In genomic region chr11:128424867-128425285, GRCh38 we compare ENCODE assay signal across 1 cellular context.
A peak's percentile ranks its signal among the peaks of the same experiment; 100 is the strongest.
TF ChIP-seq lines count a peak whose summit lies in the region.

No MANE protein-coding gene starts in this region.

TF ChIP-seq in HepG2, 621 proteins besides CTCF, POLR2A, EP300 and RAD21 (continued from another document):
- TF ChIP-seq ZHX2 (IDR thresholded peaks at IDR 0.05; ENCODE audit: low read depth), result 0 out of 2 replicates have a peak, but pooled peaks have one; percentile 32
- TF ChIP-seq ZHX2 (CRISPR knock-in tag; IDR thresholded peaks at IDR 0.05; ENCODE audit: borderline replicate concordance), result no peak
- peak; percentile 31; the same call in 1 of the 2 replicates for TF ChIP-seq KDM2A (CRISPR knock-in tag; IDR thresholded peaks at IDR 0.05; ENCODE audit: borderline replicate concordance, low read depth)
- TF ChIP-seq HNRNPH1 (optimal IDR thresholded peaks at IDR 0.05; ENCODE audit: low read depth, low read length), result no peak
- peak; percentile 56 for TF ChIP-seq POLR2G (IDR thresholded peaks at IDR 0.05; ENCODE audit: low read depth, low read length)
- peak; percentile 63 for TF ChIP-seq ZNF687 (CRISPR knock-in tag; IDR thresholded peaks at IDR 0.05)
- 0 out of 2 replicates have a peak, but pooled peaks have one; percentile 51 for TF ChIP-seq HNF4G (IDR thresholded peaks at IDR 0.05; ENCODE audit: borderline replicate concordance, low read depth, low read length)
- TF ChIP-seq HNF4G (CRISPR knock-in tag; IDR thresholded peaks at IDR 0.05; ENCODE audit: borderline replicate concordance, low read depth), result no peak
- peak; percentile 66 for TF ChIP-seq SALL1 (CRISPR knock-in tag; IDR thresholded peaks at IDR 0.05)
